8 cellular contexts compared by ENCODE assay signal in the genomic region with DNA sequence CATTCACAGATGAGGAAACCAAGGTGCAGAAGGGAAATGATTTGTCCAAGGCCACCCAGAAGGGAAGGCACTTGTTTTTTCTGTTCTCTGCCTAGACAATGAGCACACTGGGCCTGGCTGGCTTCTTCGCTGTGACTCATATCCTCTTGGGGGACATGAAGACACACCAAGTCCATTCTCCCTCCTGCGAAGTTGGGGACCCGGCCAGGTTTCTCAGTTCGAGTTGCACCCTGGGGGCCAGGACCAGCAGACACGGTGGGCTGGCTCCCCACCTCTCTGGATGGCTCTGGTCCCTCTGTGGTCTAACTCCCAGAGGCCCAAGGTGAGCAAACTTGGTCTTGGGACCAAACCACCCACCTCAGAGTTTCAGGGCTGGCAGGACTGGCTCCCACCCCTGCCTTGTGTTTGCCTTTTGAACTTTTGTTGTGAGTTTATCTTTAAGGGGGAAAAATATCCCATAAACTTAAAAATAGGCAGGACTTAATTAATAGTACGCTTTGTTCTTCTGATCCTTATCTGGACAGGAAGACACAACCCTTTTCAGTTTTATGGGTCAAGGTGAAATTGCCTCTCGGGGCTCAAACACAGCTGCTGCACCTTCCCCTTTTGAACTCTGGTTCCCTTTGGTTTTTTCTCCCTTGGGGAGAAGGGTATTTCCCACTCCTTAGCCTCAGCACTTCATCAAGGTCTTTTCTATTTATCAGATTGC. TPM values are rescaled to one million over a fixed set of nuclear protein-coding genes. Genes with fewer than 3 reads are reported as not detected.
DNase-seq lines count a peak whose midpoint lies in the region; TF ChIP-seq lines count a peak whose summit lies in the region.

No MANE protein-coding gene starts in this region.

- H3K9me2 ChIP-seq in Karpas-422 (replicated peaks; ENCODE audit: insufficient read depth, low read length), result no peaks in the 10 kb centered on the region

- H3K9ac ChIP-seq in Karpas-422 (ENCODE audit: low read length) (peak overlapping the region; percentile 44; the same call in 1 of the 2 replicates), mammary epithelial cell (ENCODE audit: insufficient read depth, low read length) (no peak overlapping the region), subcutaneous abdominal adipose tissue (ENCODE audit: low read length in 5 of 5) (no peak overlapping the region)

- no peaks in the 10 kb centered on the region for H3K79me2 ChIP-seq in Karpas-422 (ENCODE audit: low read length)
- H3K79me2 ChIP-seq in mammary epithelial cell (ENCODE audit: insufficient read depth, low read length), result no peaks in the 10 kb centered on the region

- WGBS in mammary epithelial cell (ENCODE audit: low coverage, missing lambda C conversion rate), result 91% methylated on average over 3 of the region's 7 CpGs

- peak overlapping the region; percentile 49 for H3K4me2 ChIP-seq in Karpas-422 (ENCODE audit: low read depth, low read length, poor library complexity, severe bottlenecking)
- H3K4me2 ChIP-seq in mammary epithelial cell (ENCODE audit: insufficient read depth, low read depth, low read length), result no peak overlapping the region

- CTCF ChIA-PET in mammary epithelial cell (lab: Charles Lee; ENCODE audit: low non-redundant PET), result no interaction called here

- no peaks in the 10 kb centered on the region for H3K9me3 ChIP-seq in Karpas-422 (ENCODE audit: low read length)
- H3K9me3 ChIP-seq in mammary epithelial cell (replicated peaks; ENCODE audit: insufficient read depth, low read length), result no peaks in the 10 kb centered on the region
- H3K9me3 ChIP-seq in subcutaneous abdominal adipose tissue (ENCODE audit: control insufficient read depth in 5 of 5, low read length in 5 of 5), result no peaks in the 10 kb centered on the region

- dilution Hi-C loops in mammary epithelial cell (cut with HindIII; ENCODE audit: low sequenced_read_pairs), result no loop called here

- DNase-seq in activated CD8-positive, alpha-beta memory T cell treated with anti-CD3 and anti-CD28 coated beads, Interleukin-2, amount 50 U/mL, for 48 hours, result peak; percentile 63
- no peak for DNase-seq in activated CD8-positive, alpha-beta memory T cell treated with anti-CD3 and anti-CD28 coated beads, Interleukin-2, amount 50 U/mL, for 4 hours
- DNase-seq in Karpas-422 (peak; percentile 59), mammary epithelial cell (peak; percentile 18), glomerular visceral epithelial cell (ENCODE audit: extremely low spot score) (no peak), AML-193 (lab: John Stamatoyannopoulos, UW) (no peak), occipital lobe (lab: John Stamatoyannopoulos, UW) (no peak)

- no peak for TF ChIP-seq CTCF in mammary epithelial cell (conservative IDR thresholded peaks at IDR 0.05 in 1 of 2, IDR thresholded peaks at IDR 0.05 in 1 of 2; ENCODE audit: extremely low read depth in 1 of 2, insufficient read depth in 1 of 2, low read depth in 1 of 2, low read length in 2 of 2)

- H2AFZ ChIP-seq in Karpas-422 (ENCODE audit: low read length) (peak overlapping the region; percentile 26; the same call in 1 of the 2 replicates), mammary epithelial cell (ENCODE audit: low read depth, low read length) (peak overlapping the region; percentile 51)

- intact Hi-C loops in mammary epithelial cell (cut with micrococcal nuclease), result loop anchor here (1.0 kb wide), 1 partner anchor 8 kb away; no protein-coding TSS in a partner anchor

- H3K4me1 ChIP-seq in Karpas-422 (ENCODE audit: low read length) (peaks cover 29% of the 10 kb centered on the region), mammary epithelial cell (ENCODE audit: insufficient read depth, low read length) (peaks cover 10% of the 10 kb centered on the region), subcutaneous abdominal adipose tissue (ENCODE audit: control insufficient read depth in 5 of 5, insufficient read depth in 5 of 5, low read length in 5 of 5) (peaks cover 0 to 28% (median 6%) of the 10 kb centered on the region in 5 donors)

- no peaks in the 10 kb centered on the region for H4K20me1 ChIP-seq in Karpas-422 (ENCODE audit: insufficient read depth, low read depth, low read length)
- H4K20me1 ChIP-seq in mammary epithelial cell (ENCODE audit: insufficient read depth, low read length), result no peaks in the 10 kb centered on the region

- H3K36me3 ChIP-seq in Karpas-422 (ENCODE audit: insufficient read depth, low read length) (no peaks in the 10 kb centered on the region), mammary epithelial cell (ENCODE audit: insufficient read depth, low read length) (no peaks in the 10 kb centered on the region), subcutaneous abdominal adipose tissue (ENCODE audit: control insufficient read depth in 5 of 5, insufficient read depth in 5 of 5, low read length in 5 of 5) (no peaks in the 10 kb centered on the region)

- H3K27me3 ChIP-seq in Karpas-422 (ENCODE audit: low read length), result no peaks in the 10 kb centered on the region
- no peaks in the 10 kb centered on the region for H3K27me3 ChIP-seq in mammary epithelial cell (ENCODE audit: insufficient read depth, low read length)
- no peaks in the 10 kb centered on the region for H3K27me3 ChIP-seq in subcutaneous abdominal adipose tissue (ENCODE audit: control insufficient read depth in 5 of 5, insufficient read depth in 4 of 5, low read length in 5 of 5)

- H3K27ac ChIP-seq in Karpas-422 (ENCODE audit: low read length) (peak overlapping the region; percentile 58; the same call in 1 of the 2 replicates), mammary epithelial cell (ENCODE audit: insufficient read depth, low read depth, low read length) (no peak overlapping the region), subcutaneous abdominal adipose tissue (ENCODE audit: low read depth, low read length) (peak overlapping the region; percentile 77)

- BruUV-seq in mammary epithelial cell (replicated peaks; lab: Mats Ljungman, UMichigan), result no TSS peak

- in situ Hi-C loops in mammary epithelial cell (cut with MboI; ENCODE audit: low sequenced_read_pairs in 2 of 2), result no loop called here

- H3K4me3 ChIP-seq in Karpas-422 (ENCODE audit: low read length), result no peak overlapping the region; the same call in 1 of the 2 replicates
- no peak overlapping the region for H3K4me3 ChIP-seq in mammary epithelial cell (replicated peaks in 1 of 3; ENCODE audit: insufficient read depth in 1 of 3, low read depth in 2 of 3, low read length in 3 of 3)
- no peak overlapping the region for H3K4me3 ChIP-seq in subcutaneous abdominal adipose tissue (ENCODE audit: low read depth in 1 of 5, low read length in 5 of 5)

RNA-seq across cellular contexts. Expression of a gene that starts 9.0 kb away (rescaled TPM):
- 80.8 and 88.3 TPM in 2 replicates for total RNA-seq in Karpas-422 (2014; rRNA removed; shearing (Covaris generic); ENCODE audit: low replicate concordance)
- 100 to 1,000 TPM in 1 of 2 donors, 10 to 100 TPM in 1; 64.7 to 114 TPM for total RNA-seq in mammary epithelial cell
- 37.1 TPM for polyA plus RNA-seq in mammary epithelial cell
- polyA minus RNA-seq in mammary epithelial cell, result 150 TPM
- 41.5 TPM for total RNA-seq in occipital lobe

RNA-seq across cellular contexts. Expression of a gene that starts 32.3 kb away (rescaled TPM):
- total RNA-seq in Karpas-422 (2014; rRNA removed; shearing (Covaris generic); ENCODE audit: low replicate concordance), result 19.7 and 28.8 TPM in 2 replicates
- total RNA-seq in mammary epithelial cell (10 to 100 TPM; 28.0 to 33.3 TPM), occipital lobe (11.9 TPM)
- polyA plus RNA-seq in mammary epithelial cell, result 25.3 TPM
- 31.7 TPM for polyA minus RNA-seq in mammary epithelial cell

RNA-seq across cellular contexts. Expression of a gene that starts 37.5 kb away (rescaled TPM):
- not detected in 2 replicates for total RNA-seq in Karpas-422 (2014; rRNA removed; shearing (Covaris generic); ENCODE audit: low replicate concordance)
- under 1 TPM in 1 of 2 donors, not detected in 1; 0.26 TPM for total RNA-seq in mammary epithelial cell
- 0.03 TPM for polyA plus RNA-seq in mammary epithelial cell
- polyA minus RNA-seq in mammary epithelial cell, result not detected
- 3.1 TPM for total RNA-seq in occipital lobe

RNA-seq across cellular contexts. Expression of a gene that starts 47.7 kb away (rescaled TPM):
- 5.2 and 7.3 TPM in 2 replicates for total RNA-seq in Karpas-422 (2014; rRNA removed; shearing (Covaris generic); ENCODE audit: low replicate concordance)
- 1 to 10 TPM; 1.0 to 3.7 TPM for total RNA-seq in mammary epithelial cell
- 1.3 TPM for polyA plus RNA-seq in mammary epithelial cell
- polyA minus RNA-seq in mammary epithelial cell, result not detected
- 4.2 TPM for total RNA-seq in occipital lobe

Comparison
In these comparisons a context has a peak if more than half of its experiments do, and no peak if none do; other contexts are left out.
1. DNase-seq: peak in activated CD8-positive, alpha-beta memory T cell treated with anti-CD3 and anti-CD28 coated beads, Interleukin-2, amount 50 U/mL, for 48 hours (single experiment), Karpas-422 (single experiment) and mammary epithelial cell (single experiment); none in activated CD8-positive, alpha-beta memory T cell treated with anti-CD3 and anti-CD28 coated beads, Interleukin-2, amount 50 U/mL, for 4 hours (single experiment), glomerular visceral epithelial cell (single experiment), AML-193 (0 of 2) and occipital lobe (single experiment).